In genomic region chr4:23327120-23327519, GRCh38 we compare ENCODE assay signal across 19 cellular contexts.
DNase-seq lines count a peak whose midpoint lies in the region; ATAC-seq and TF ChIP-seq lines count a peak whose summit lies in the region.
"Had no signal": no experiment of that assay in that cellular context is flagged by ENCODE, and none has a peak within 500 bp of the region (broad histone marks: within the 10 kb centered on the region; RNA-seq: fewer than 3 reads in every experiment).

No MANE protein-coding gene starts in this region.

- POLR2A ChIA-PET in PC-3 (lab: Charles Lee; ENCODE audit: unreplicated experiment): no interaction called here

- peaks cover 20% of the 10 kb centered on the region for H3K4me1 ChIP-seq in PC-3 (ENCODE audit: insufficient read depth, low read length)
- H3K4me1 ChIP-seq: A549 had no signal

- intact Hi-C loops in PC-3 (cut with micrococcal nuclease): no loop called here

- no peaks in the 10 kb centered on the region for H3K9me3 ChIP-seq in PC-3 (ENCODE audit: low read length)
- H3K9me3 ChIP-seq: A549; BLaER1 treated with 17β-estradiol and CSF1 and Interleukin-3, amounts not matched to agents 10 nM and 100 nM; Caco-2 had no signal

- no peaks in the 10 kb centered on the region for H3K36me3 ChIP-seq in PC-3 (ENCODE audit: low read depth, low read length)
- H3K36me3 ChIP-seq: BLaER1 treated with 17β-estradiol and CSF1 and Interleukin-3, amounts not matched to agents 10 nM and 100 nM had no signal

- H3K9ac ChIP-seq in PC-3 (ENCODE audit: low read length): no peak overlapping the region
- H3K9ac ChIP-seq: BLaER1 treated with 17β-estradiol and CSF1 and Interleukin-3, amounts not matched to agents 10 nM and 100 nM had no signal

- peak; percentile 43 for DNase-seq in DMS53 (lab: John Stamatoyannopoulos, UW)
- no peak for DNase-seq in DMS53 treated with DMSO at 0.1 percent for 48 hours (lab: John Stamatoyannopoulos, UW; ENCODE audit: unreplicated experiment)
- DNase-seq in PC-3: peak; percentile 12
- peak; percentile 0 for DNase-seq in dermis blood vessel endothelial cell
- DNase-seq in myocyte (ENCODE audit: low read depth): peak; percentile 52
- no peak for DNase-seq in SW 1271 (lab: John Stamatoyannopoulos, UW)
- no peak for DNase-seq in NCI-H2196 treated with DMSO at 0.1 percent for 48 hours (lab: John Stamatoyannopoulos, UW; ENCODE audit: unreplicated experiment)
- DNase-seq: AML-193; Caco-2; Calu3; CD4-positive, alpha-beta T cell; CD8-positive, alpha-beta T cell; DMS79 treated with DMSO at 0.1 percent for 48 hours; GF-D8 had no signal

- no peaks in the 10 kb centered on the region for H3K79me2 ChIP-seq in PC-3 (ENCODE audit: low read length)

- H3K27me3 ChIP-seq in PC-3 (ENCODE audit: low read length): no peaks in the 10 kb centered on the region; the same call in 1 of the 2 replicates
- H3K27me3 ChIP-seq: BLaER1 treated with 17β-estradiol and CSF1 and Interleukin-3, amounts not matched to agents 10 nM and 100 nM had no signal

- H3K4me2 ChIP-seq in PC-3 (ENCODE audit: low read length): no peak overlapping the region
- H3K4me2 ChIP-seq: A549; BLaER1 treated with 17β-estradiol and CSF1 and Interleukin-3, amounts not matched to agents 10 nM and 100 nM had no signal

- TF ChIP-seq CTCF in PC-3 (conservative IDR thresholded peaks at IDR 0.05; ENCODE audit: low read depth, low read length): no peak

- H2AFZ ChIP-seq in PC-3 (ENCODE audit: low read length): no peak overlapping the region

- BruUV-seq in PC-3 (replicated peaks; lab: Mats Ljungman, UMichigan): no TSS peak

- H3K4me3 ChIP-seq in PC-3 (ENCODE audit: low read length): no peak overlapping the region
- H3K4me3 ChIP-seq: A549; BLaER1 treated with 17β-estradiol and CSF1 and Interleukin-3, amounts not matched to agents 10 nM and 100 nM had no signal

- no peaks in the 10 kb centered on the region for H3F3A ChIP-seq in PC-3 (ENCODE audit: low read length, unreplicated experiment)

- H3K9me2 ChIP-seq in PC-3 (replicated peaks; ENCODE audit: low read length): no peaks in the 10 kb centered on the region

- no peaks in the 10 kb centered on the region for H4K20me1 ChIP-seq in PC-3 (ENCODE audit: low read length)
- H4K20me1 ChIP-seq: BLaER1 treated with 17β-estradiol and CSF1 and Interleukin-3, amounts not matched to agents 10 nM and 100 nM had no signal

- H3K27ac ChIP-seq in PC-3 (ENCODE audit: low read length): no peak overlapping the region
- H3K27ac ChIP-seq: 22Rv1; A549; BLaER1 treated with 17β-estradiol and CSF1 and Interleukin-3, amounts not matched to agents 10 nM and 100 nM; C4-2B had no signal

- CTCF ChIA-PET in PC-3 (lab: Charles Lee): no interaction called here

- no peak for ATAC-seq in PC-3
- ATAC-seq in esophagus mucosa: no peak
- ATAC-seq: A549; CD8-positive, alpha-beta T cell had no signal

Comparison
In these comparisons a context has a peak if more than half of its experiments do, and no peak if none do; other contexts are left out.
1. DNase-seq: peak in DMS53 (single experiment), PC-3 (single experiment), dermis blood vessel endothelial cell (single experiment) and myocyte (single experiment); none in DMS53 treated with DMSO at 0.1 percent for 48 hours (single experiment), SW 1271 (0 of 2) and NCI-H2196 treated with DMSO at 0.1 percent for 48 hours (single experiment).